22 cellular contexts compared by ENCODE assay signal in genomic region chr1:220410681-220411080, GRCh38.
DNase-seq lines count a peak whose midpoint lies in the region; ATAC-seq and TF ChIP-seq lines count a peak whose summit lies in the region.
"Had no signal": no experiment of that assay in that cellular context is flagged by ENCODE, and none has a peak within 500 bp of the region (broad histone marks: within the 10 kb centered on the region; RNA-seq: fewer than 3 reads in every experiment).

No MANE protein-coding gene starts in this region.

- WGBS in mesodermal cell (ENCODE audit: insufficient coverage in 2 of 2), 2 experiments = 20 to 56% methylated on average over 1 to 3 of the region's 6 CpGs

- CTCF ChIA-PET in A673 (lab: Charles Lee) = no interaction called here

- H3K9me3 ChIP-seq in A673 (ENCODE audit: low read depth, low read length, poor library complexity, severe bottlenecking) = no peaks in the 10 kb centered on the region
- no peaks in the 10 kb centered on the region for H3K9me3 ChIP-seq in adipocyte (ENCODE audit: control insufficient read depth, low read length)
- no peaks in the 10 kb centered on the region for H3K9me3 ChIP-seq in mesodermal cell (ENCODE audit: control insufficient read depth, low read length)
- no peaks in the 10 kb centered on the region for H3K9me3 ChIP-seq in mucosa of descending colon
- H3K9me3 ChIP-seq: A549, pancreas had no signal

- H3K4me3 ChIP-seq in A673 (ENCODE audit: low read depth, low read length, poor library complexity, severe bottlenecking) (peak overlapping the region; percentile 12), HFF-Myc (replicated peaks; ENCODE audit: low read depth, low read length) (no peak overlapping the region), adipocyte (ENCODE audit: low read length) (peak overlapping the region; percentile 56), mesodermal cell (ENCODE audit: extremely low read depth, insufficient read depth, low read length, poor library complexity, severe bottlenecking) (no peak overlapping the region), mucosa of descending colon (no peak overlapping the region)
- H3K4me3 ChIP-seq: A549, pancreas, skin epidermis had no signal

- H3K36me3 ChIP-seq in A673 (ENCODE audit: insufficient read depth, low read length, poor library complexity, severe bottlenecking) (no peaks in the 10 kb centered on the region), adipocyte (ENCODE audit: control insufficient read depth, insufficient read depth, low read length, severe bottlenecking) (no peaks in the 10 kb centered on the region), mesodermal cell (ENCODE audit: control insufficient read depth, insufficient read depth, low read length) (no peaks in the 10 kb centered on the region), mucosa of descending colon (ENCODE audit: low read depth) (no peaks in the 10 kb centered on the region)
- H3K36me3 ChIP-seq: pancreas had no signal

- POLR2A ChIA-PET in A673 (lab: Charles Lee; ENCODE audit: low non-redundant PET) = no interaction called here

- intact Hi-C loops in A673 (cut with micrococcal nuclease; ENCODE audit: unreplicated experiment) = loop anchor here (2.0 kb wide), 1 partner anchor 48 kb away; no protein-coding TSS in a partner anchor
- intact Hi-C loops in mucosa of descending colon (cut with DNase I, micrococcal nuclease) = no loop called here

- BruUV-seq in A673 (replicated peaks; lab: Mats Ljungman, UMichigan) = no TSS peak

- DNase-seq in A673 (ENCODE audit: low spot score) = peak; percentile 80
- DNase-seq in HFF-Myc (ENCODE audit: extremely low read depth, low read depth) = peak; percentile 69
- peak; percentile 25 for DNase-seq in adipocyte (ENCODE audit: low read depth)
- no peak for DNase-seq in activated CD8-positive, alpha-beta memory T cell treated with anti-CD3 and anti-CD28 coated beads, Interleukin-2, amount 50 U/mL, for 4 hours
- DNase-seq in COLO829 (ENCODE audit: low spot score) = no peak
- no peak for DNase-seq in mucosa of descending colon
- DNase-seq: activated CD4-positive, alpha-beta T cell treated with anti-CD3 and anti-CD28 coated beads, Interleukin-2, amount 10 ng/mL, durations not matched to agents 7 days and 5 days; activated CD8-positive, alpha-beta memory T cell treated with anti-CD3 and anti-CD28 coated beads, Interleukin-2, amount 50 U/mL, for 48 hours; activated effector memory CD4-positive, alpha-beta T cell treated with anti-CD3 and anti-CD28 coated beads, Interleukin-2, amount 50 U/mL, for 16 hours; DMS 273 treated with DMSO at 0.1 percent for 48 hours; left ventricle myocardium superior; NCI-H1048; NCI-H2029; pancreas; stimulated activated CD4-positive, alpha-beta T cell treated with anti-CD3 and anti-CD28 coated beads, Interleukin-4, amount 100 ng/mL, for 1 hour had no signal

- peaks cover 29% of the 10 kb centered on the region for H3K4me1 ChIP-seq in A673 (ENCODE audit: insufficient read depth, low read length, poor library complexity, severe bottlenecking)
- peaks cover 31% of the 10 kb centered on the region for H3K4me1 ChIP-seq in adipocyte (ENCODE audit: control insufficient read depth, insufficient read depth, low read length)
- peaks cover 14% of the 10 kb centered on the region for H3K4me1 ChIP-seq in mesodermal cell (ENCODE audit: control insufficient read depth, insufficient read depth, low read length, poor library complexity, severe bottlenecking)
- no peaks in the 10 kb centered on the region for H3K4me1 ChIP-seq in mucosa of descending colon (ENCODE audit: low read depth)
- H3K4me1 ChIP-seq: A549, pancreas had no signal

- TF ChIP-seq CTCF in A673 (conservative IDR thresholded peaks at IDR 0.05; ENCODE audit: low read depth, low read length) (no peak), HFF-Myc (IDR thresholded peaks at IDR 0.05; ENCODE audit: low read depth, low read length, missing control alignments) (no peak), mucosa of descending colon (IDR thresholded peaks at IDR 0.05) (no peak)

- H3K27me3 ChIP-seq in A673 (replicated peaks; ENCODE audit: insufficient read depth, low read depth, low read length, poor library complexity) = no peaks in the 10 kb centered on the region
- H3K27me3 ChIP-seq in adipocyte (replicated peaks; ENCODE audit: control insufficient read depth, insufficient read depth, low read length) = no peaks in the 10 kb centered on the region
- H3K27me3 ChIP-seq: pancreas had no signal

- peak overlapping the region; percentile 45 for H3K9ac ChIP-seq in adipocyte (ENCODE audit: low read length)
- H3K9ac ChIP-seq: KMS-11 had no signal

- ATAC-seq in GM21367 (IDR thresholded peaks at IDR 0.05; ENCODE audit: unreplicated experiment) (no peak), mucosa of descending colon (no peak)
- ATAC-seq: A549, left ventricle myocardium superior, pancreas had no signal

- H3K27ac ChIP-seq in A673 (ENCODE audit: low read depth, low read length, poor library complexity, severe bottlenecking) (peak overlapping the region; percentile 56), mesodermal cell (ENCODE audit: low read depth, low read length, severe bottlenecking) (peak overlapping the region; percentile 49)
- H3K27ac ChIP-seq: A549, C4-2B, KMS-11, pancreas, RWPE1, skin epidermis had no signal

Comparison
In these comparisons a context has a peak if more than half of its experiments do, and no peak if none do; other contexts are left out.
1. DNase-seq: peak in A673 (single experiment), HFF-Myc (single experiment) and adipocyte (single experiment); none in activated CD8-positive, alpha-beta memory T cell treated with anti-CD3 and anti-CD28 coated beads, Interleukin-2, amount 50 U/mL, for 4 hours (single experiment), COLO829 (single experiment) and mucosa of descending colon (0 of 3).
2. H3K4me3 ChIP-seq: peak in A673 (single experiment) and adipocyte (single experiment); none in HFF-Myc (single experiment), mesodermal cell (single experiment) and mucosa of descending colon (single experiment).